17 cellular contexts compared by ENCODE assay signal in the genomic region with DNA sequence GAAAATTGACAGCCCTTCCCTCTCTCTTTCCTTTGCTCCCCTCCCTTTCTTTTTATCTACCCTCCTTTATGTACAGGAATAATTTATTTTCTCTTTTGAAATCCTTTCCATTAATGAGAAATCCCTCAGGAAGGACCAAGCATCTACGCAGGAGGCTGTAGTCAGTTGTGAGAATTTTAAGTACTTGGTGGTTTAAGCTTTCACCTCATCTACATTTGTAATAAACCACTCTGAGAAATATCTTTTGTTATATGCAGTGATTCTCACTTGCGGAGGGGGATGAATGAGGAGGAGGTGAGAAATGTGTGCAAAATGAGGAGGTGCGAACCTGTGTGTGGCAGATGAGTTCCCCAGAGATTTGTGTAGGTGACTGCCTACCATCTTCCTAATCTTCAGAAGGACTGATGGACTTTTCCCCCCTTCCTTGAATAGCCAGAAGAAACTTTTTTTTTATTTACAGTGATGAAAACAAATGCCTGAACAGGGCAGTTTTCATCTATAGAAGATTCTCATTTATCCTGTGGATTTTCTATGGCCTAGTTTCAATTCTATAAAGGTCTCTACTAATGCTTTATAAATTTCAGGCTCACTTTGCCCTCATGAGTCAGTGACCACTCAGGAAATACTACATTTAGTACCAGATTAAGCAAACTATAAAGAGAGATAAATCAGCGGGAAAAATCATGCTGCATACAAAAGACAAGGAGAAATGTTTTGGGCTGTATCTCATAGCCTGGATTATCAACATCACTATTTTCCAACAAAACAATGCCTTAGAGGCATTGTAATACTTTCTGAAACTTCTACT.
A peak's percentile ranks its signal among the peaks of the same experiment; 100 is the strongest.
DNase-seq lines count a peak whose midpoint lies in the region; TF ChIP-seq lines count a peak whose summit lies in the region.
"Had no signal": no experiment of that assay in that cellular context is flagged by ENCODE, and none has a peak within 500 bp of the region (broad histone marks: within the 10 kb centered on the region; RNA-seq: fewer than 3 reads in every experiment).

No MANE protein-coding gene starts in this region.

- no peaks in the 10 kb centered on the region for H3K79me2 ChIP-seq in neural progenitor cell (ENCODE audit: low read depth)

- H3K36me3 ChIP-seq in neural progenitor cell, result no peaks in the 10 kb centered on the region
- H3K36me3 ChIP-seq in SJCRH30, result no peaks in the 10 kb centered on the region
- H3K36me3 ChIP-seq: BE2C, esophagus squamous epithelium had no signal

- peaks cover 11% of the 10 kb centered on the region for H3K4me1 ChIP-seq in neural progenitor cell
- H3K4me1 ChIP-seq in SJCRH30, result peaks cover 19% of the 10 kb centered on the region
- H3K4me1 ChIP-seq: BE2C, esophagus squamous epithelium had no signal

- TF ChIP-seq CTCF in AG10803 (conservative IDR thresholded peaks at IDR 0.05; ENCODE audit: low read length) (no peak), cardiac fibroblast (IDR thresholded peaks at IDR 0.05; ENCODE audit: low read depth, low read length) (no peak), neural progenitor cell (IDR thresholded peaks at IDR 0.05) (no peak), nephron progenitor cell (IDR thresholded peaks at IDR 0.05) (no peak)

- H3K27ac ChIP-seq in neural progenitor cell (no peak overlapping the region), SJCRH30 (no peak overlapping the region)
- H3K27ac ChIP-seq: esophagus squamous epithelium had no signal

- no peaks in the 10 kb centered on the region for H3K27me3 Mint-ChIP-seq in neural progenitor cell (ENCODE audit: insufficient read depth, low read depth)
- H3K27me3 Mint-ChIP-seq in nephron progenitor cell (ENCODE audit: low read depth, poor library complexity), result no peaks in the 10 kb centered on the region
- H3K27me3 Mint-ChIP-seq: dendritic cell treated with granulocyte-macrophage colony-stimulating factor and Interleukin-4, amounts not matched to agents 40 ng/mL and 50 ng/mL, for 4 days had no signal

- DNase-seq in AG10803 (ENCODE audit: low read depth), result peak; percentile 59
- DNase-seq in HT1080 (ENCODE audit: low read depth), result peak; percentile 71
- DNase-seq in cardiac fibroblast (ENCODE audit: low read depth in 2 of 2), result peak; percentile 56 to 68
- no peak for DNase-seq in neural progenitor cell (ENCODE audit: low spot score)
- DNase-seq in HPDE6-E6E7 (ENCODE audit: extremely low spot score), result no peak
- no peak for DNase-seq in SJCRH30
- no peak for DNase-seq in erythroblast (lab: John Stamatoyannopoulos, UW)
- no peak for DNase-seq in nephron progenitor cell
- DNase-seq: activated effector memory CD4-positive, alpha-beta T cell treated with anti-CD3 and anti-CD28 coated beads, Interleukin-2, amount 50 U/mL, for 16 hours; BE2C; esophagus squamous epithelium; NCI-H187 treated with DMSO at 0.1 percent for 48 hours; NCI-H774; RPMI8226; T-helper 17 cell had no signal

- no peaks in the 10 kb centered on the region for H3F3A ChIP-seq in neural progenitor cell (ENCODE audit: low read depth)

- H3K27ac Mint-ChIP-seq in neural progenitor cell, result peak overlapping the region; percentile 10
- H3K27ac Mint-ChIP-seq in nephron progenitor cell, result no peak overlapping the region
- H3K27ac Mint-ChIP-seq: dendritic cell treated with granulocyte-macrophage colony-stimulating factor and Interleukin-4, amounts not matched to agents 40 ng/mL and 50 ng/mL, for 4 days; stimulated activated naive CD8-positive, alpha-beta T cell treated with anti-CD3 and anti-CD28 coated beads, Interleukin-15, Interleukin-2, amounts not matched to agents 100 ng/mL and 50 ng/mL, for 24 hours; T-helper 17 cell had no signal

- H3K4me3 ChIP-seq in AG10803 (ENCODE audit: low read length) (no peak overlapping the region), cardiac fibroblast (replicated peaks in 1 of 2; ENCODE audit: low read depth in 2 of 2, low read length in 2 of 2) (no peak overlapping the region), neural progenitor cell (no peak overlapping the region), SJCRH30 (no peak overlapping the region)
- H3K4me3 ChIP-seq: esophagus squamous epithelium had no signal

- no peak for TF ChIP-seq POLR2A in erythroblast (IDR thresholded peaks at IDR 0.05; ENCODE audit: low read length)

- H3K9me3 Mint-ChIP-seq in neural progenitor cell (no peaks in the 10 kb centered on the region), nephron progenitor cell (no peaks in the 10 kb centered on the region)
- H3K9me3 Mint-ChIP-seq: dendritic cell treated with granulocyte-macrophage colony-stimulating factor and Interleukin-4, amounts not matched to agents 40 ng/mL and 50 ng/mL, for 4 days; stimulated activated naive CD8-positive, alpha-beta T cell treated with anti-CD3 and anti-CD28 coated beads, Interleukin-15, Interleukin-2, amounts not matched to agents 100 ng/mL and 50 ng/mL, for 24 hours had no signal

- peaks cover 46% of the 10 kb centered on the region for H3K4me1 Mint-ChIP-seq in neural progenitor cell
- peaks cover 13% of the 10 kb centered on the region for H3K4me1 Mint-ChIP-seq in nephron progenitor cell
- H3K4me1 Mint-ChIP-seq: T-helper 17 cell had no signal

- H3K4me2 ChIP-seq in neural progenitor cell, result no peak overlapping the region

- no peak overlapping the region for H3K9ac ChIP-seq in neural progenitor cell

- H3K36me3 Mint-ChIP-seq in neural progenitor cell (peaks cover 2% of the 10 kb centered on the region), nephron progenitor cell (ENCODE audit: low read depth) (no peaks in the 10 kb centered on the region)

- no peak overlapping the region for H2AFZ ChIP-seq in neural progenitor cell (replicated peaks)

- H3K27me3 ChIP-seq in neural progenitor cell (no peaks in the 10 kb centered on the region), SJCRH30 (no peaks in the 10 kb centered on the region)
- H3K27me3 ChIP-seq: BE2C, esophagus squamous epithelium had no signal

- no peaks in the 10 kb centered on the region for H4K20me1 ChIP-seq in neural progenitor cell (ENCODE audit: low read depth)

- H3K4me3 Mint-ChIP-seq in neural progenitor cell, result no peak overlapping the region
- H3K4me3 Mint-ChIP-seq in nephron progenitor cell, result no peak overlapping the region
- H3K4me3 Mint-ChIP-seq: dendritic cell treated with granulocyte-macrophage colony-stimulating factor and Interleukin-4, amounts not matched to agents 40 ng/mL and 50 ng/mL, for 4 days; stimulated activated naive CD8-positive, alpha-beta T cell treated with anti-CD3 and anti-CD28 coated beads, Interleukin-15, Interleukin-2, amounts not matched to agents 100 ng/mL and 50 ng/mL, for 24 hours; T-helper 17 cell had no signal

- H3K9me3 ChIP-seq in neural progenitor cell (ENCODE audit: low read depth), result no peaks in the 10 kb centered on the region
- H3K9me3 ChIP-seq in SJCRH30 (replicated peaks), result no peaks in the 10 kb centered on the region
- H3K9me3 ChIP-seq: BE2C, esophagus squamous epithelium had no signal

Comparison
In these comparisons a context has a peak if more than half of its experiments do, and no peak if none do; other contexts are left out.
1. DNase-seq: peak in AG10803 (single experiment), HT1080 (single experiment) and cardiac fibroblast (2 of 2); none in neural progenitor cell (single experiment), HPDE6-E6E7 (single experiment), SJCRH30 (0 of 2), erythroblast (0 of 2) and nephron progenitor cell (single experiment).